ENCODE assay signal across 9 cellular contexts in genomic region chr14:105022276-105022670, GRCh38. TPM values are rescaled to one million over a fixed set of nuclear protein-coding genes. Genes with fewer than 3 reads are reported as not detected.
DNase-seq lines count a peak whose midpoint lies in the region; ATAC-seq and TF ChIP-seq lines count a peak whose summit lies in the region.
"Had no signal": no experiment of that assay in that cellular context is flagged by ENCODE, and none has a peak within 500 bp of the region (broad histone marks: within the 10 kb centered on the region; RNA-seq: fewer than 3 reads in every experiment).

No MANE protein-coding gene starts in this region.

- H3K27ac ChIP-seq in HUES48 (ENCODE audit: low read depth, low read length) (no peak overlapping the region), mesodermal cell (ENCODE audit: low read depth, low read length, severe bottlenecking) (no peak overlapping the region), substantia nigra (ENCODE audit: low read depth, low read length, poor library complexity, severe bottlenecking) (no peak overlapping the region)

- H3K4me1 ChIP-seq in BE2C, result 0 out of 2 replicates have a peak, but pooled peaks cover 3% of the 10 kb centered on the region
- peaks cover 10% of the 10 kb centered on the region for H3K4me1 ChIP-seq in HUES48 (ENCODE audit: control insufficient read depth, insufficient read depth, low read length)
- H3K4me1 ChIP-seq in adipocyte (ENCODE audit: control insufficient read depth, insufficient read depth, low read length), result peaks cover 43% of the 10 kb centered on the region
- peaks cover 44% of the 10 kb centered on the region for H3K4me1 ChIP-seq in mesodermal cell (ENCODE audit: control insufficient read depth, insufficient read depth, low read length, poor library complexity, severe bottlenecking)

- no peak overlapping the region for H3K9ac ChIP-seq in HUES48 (ENCODE audit: low read depth, low read length)
- H3K9ac ChIP-seq in adipocyte (ENCODE audit: low read length), result peak overlapping the region; percentile 98

- H3K36me3 ChIP-seq in BE2C, result peaks cover 17% of the 10 kb centered on the region
- H3K36me3 ChIP-seq in HUES48 (ENCODE audit: control insufficient read depth, insufficient read depth, low read length), result peaks cover 4% of the 10 kb centered on the region; the same call in 1 of the 2 replicates
- no peaks in the 10 kb centered on the region for H3K36me3 ChIP-seq in adipocyte (ENCODE audit: control insufficient read depth, insufficient read depth, low read length, severe bottlenecking)
- peaks cover 17% of the 10 kb centered on the region for H3K36me3 ChIP-seq in mesodermal cell (ENCODE audit: control insufficient read depth, insufficient read depth, low read length)

- H3K4me3 ChIP-seq in BE2C (ENCODE audit: low read depth, low read length), result peak overlapping the region; percentile 90
- peak overlapping the region; percentile 99 for H3K4me3 ChIP-seq in HUES48 (ENCODE audit: low read depth, low read length)
- H3K4me3 ChIP-seq in adipocyte (ENCODE audit: low read length), result peak overlapping the region; percentile 97
- H3K4me3 ChIP-seq in mesodermal cell (ENCODE audit: extremely low read depth, insufficient read depth, low read length, poor library complexity, severe bottlenecking), result peak overlapping the region; percentile 73

- ATAC-seq in GM21423 (IDR thresholded peaks at IDR 0.05; ENCODE audit: unreplicated experiment), result no peak

- no peaks in the 10 kb centered on the region for H3K9me3 ChIP-seq in BE2C
- no peaks in the 10 kb centered on the region for H3K9me3 ChIP-seq in HUES48 (ENCODE audit: control insufficient read depth, insufficient read depth, low read length)
- no peaks in the 10 kb centered on the region for H3K9me3 ChIP-seq in adipocyte (ENCODE audit: control insufficient read depth, low read length)
- no peaks in the 10 kb centered on the region for H3K9me3 ChIP-seq in mesodermal cell (ENCODE audit: control insufficient read depth, low read length)

- DNase-seq in BE2C (no peak), adipocyte (ENCODE audit: low read depth) (no peak), putamen (ENCODE audit: low spot score) (no peak), substantia nigra (lab: John Stamatoyannopoulos, UW) (no peak), posterior vena cava (ENCODE audit: low spot score) (no peak)
- DNase-seq: NK-92 treated with Interleukin-12 subunit alpha and Interleukin-12 subunit beta, amount 100 ng/mL, for 24 hours had no signal

- no peak for TF ChIP-seq CTCF in BE2C (IDR thresholded peaks at IDR 0.05; ENCODE audit: low read depth, low read length)

- intact Hi-C loops in posterior vena cava (cut with DNase I), result loop anchor here in 1 of 2 donors (5.0 kb wide), 1 partner anchor 45 kb away; the partner anchor contains the start of gene AHNAK2

- H3K27me3 ChIP-seq in BE2C (no peaks in the 10 kb centered on the region), HUES48 (ENCODE audit: control insufficient read depth, insufficient read depth, low read length) (no peaks in the 10 kb centered on the region), adipocyte (replicated peaks; ENCODE audit: control insufficient read depth, insufficient read depth, low read length) (no peaks in the 10 kb centered on the region)

- 83% methylated on average over 2 of the region's 2 CpGs; no CpG with 5 or more reads in 1 of the 2 experiments for WGBS in mesodermal cell (ENCODE audit: insufficient coverage in 2 of 2), 2 experiments

RNA-seq across cellular contexts. Expression of gene CDCA4, which starts 1.4 kb away (rescaled TPM):
- 43.2 TPM for polyA plus RNA-seq in BE2C (2012; ENCODE audit: insufficient read depth, insufficient read length, low read depth)
- 33.1 TPM for polyA plus RNA-seq in mesodermal cell (2013, experiment 1 of 2)
- 29.9 TPM for polyA plus RNA-seq in mesodermal cell (2013, experiment 2 of 2)
- 1 to 10 TPM; 4.3 to 4.8 TPM for total RNA-seq in posterior vena cava

RNA-seq across cellular contexts. Expression of gene CLBA1, which starts 36.7 kb away (rescaled TPM):
- 15.3 TPM for polyA plus RNA-seq in BE2C (2012; ENCODE audit: insufficient read depth, insufficient read length, low read depth)
- polyA plus RNA-seq in mesodermal cell (2013, experiment 1 of 2), result 7.3 TPM
- 6.4 TPM for polyA plus RNA-seq in mesodermal cell (2013, experiment 2 of 2)
- 1 to 10 TPM; 4.7 to 5.6 TPM for total RNA-seq in posterior vena cava

RNA-seq across cellular contexts. Expression of gene GPR132, which starts 43.0 kb away (rescaled TPM):
- polyA plus RNA-seq in BE2C (2012; ENCODE audit: insufficient read depth, insufficient read length, low read depth), result not detected
- 0.59 TPM for polyA plus RNA-seq in mesodermal cell (2013, experiment 1 of 2)
- polyA plus RNA-seq in mesodermal cell (2013, experiment 2 of 2), result 0.86 TPM
- 1 to 10 TPM; 1.8 to 3.1 TPM for total RNA-seq in posterior vena cava

RNA-seq across cellular contexts. Expression of gene AHNAK2, which starts 44.1 kb away (rescaled TPM):
- 0.62 TPM for polyA plus RNA-seq in BE2C (2012; ENCODE audit: insufficient read depth, insufficient read length, low read depth)
- 5.0 TPM for polyA plus RNA-seq in mesodermal cell (2013, experiment 1 of 2)
- polyA plus RNA-seq in mesodermal cell (2013, experiment 2 of 2), result 4.9 TPM
- 100 to 1,000 TPM; 242 to 274 TPM for total RNA-seq in posterior vena cava
